1 cellular context compared by ENCODE assay signal in the genomic region with DNA sequence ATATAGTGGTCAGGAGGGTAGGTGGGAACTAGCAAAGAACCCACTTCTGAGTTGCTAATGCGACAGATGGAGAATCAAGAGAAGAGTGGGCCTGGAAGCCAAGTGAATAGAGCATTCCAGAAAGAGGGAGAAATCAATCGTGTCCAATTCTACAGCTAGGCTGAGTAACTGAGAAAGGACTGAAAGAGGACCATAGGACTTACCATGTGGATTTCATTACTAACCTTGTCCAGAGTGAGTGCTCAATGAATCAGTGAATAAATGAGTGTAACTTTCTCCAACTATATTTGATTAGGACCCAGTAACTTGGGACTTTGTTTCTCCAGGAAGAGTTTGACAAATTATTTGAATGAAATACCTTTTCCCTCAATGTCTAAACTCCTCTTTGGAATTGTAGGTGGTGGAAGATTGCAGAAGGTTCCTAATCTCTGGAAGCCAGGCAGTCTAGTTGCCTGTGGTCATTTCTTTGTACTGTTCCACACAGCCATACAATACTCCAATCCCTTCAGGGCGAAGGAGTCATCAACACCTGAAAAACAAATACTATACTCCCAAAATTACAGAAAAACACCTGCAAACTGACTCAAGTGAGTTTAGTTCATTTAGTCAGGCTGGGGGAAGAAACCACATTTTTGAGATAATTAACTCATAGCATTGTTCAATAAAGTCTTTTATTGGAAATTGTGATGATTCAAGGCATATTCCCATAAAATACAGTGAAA.
TF ChIP-seq lines count a peak whose summit lies in the region.

No MANE protein-coding gene starts in this region.

TF ChIP-seq in HepG2, 621 proteins besides CTCF, POLR2A, EP300 and RAD21:
- no peak for TF ChIP-seq FOXM1 (CRISPR knock-in tag; IDR thresholded peaks at IDR 0.05)
- TF ChIP-seq ZNF333 (CRISPR knock-in tag; IDR thresholded peaks at IDR 0.05; ENCODE audit: borderline replicate concordance) = no peak
- TF ChIP-seq NFKBIZ (CRISPR knock-in tag; IDR thresholded peaks at IDR 0.05) = no peak
- no peak for TF ChIP-seq ZNF878 (CRISPR knock-in tag; IDR thresholded peaks at IDR 0.05)
- TF ChIP-seq ZNF652 (CRISPR knock-in tag; IDR thresholded peaks at IDR 0.05; ENCODE audit: borderline replicate concordance, low read depth) = no peak
TF ChIP-seq in HepG2: peak in this region for 0.
